ENCODE assay signal across 15 cellular contexts in genomic region chr11:36030707-36031365, GRCh38.
DNase-seq lines count a peak whose midpoint lies in the region; ATAC-seq and TF ChIP-seq lines count a peak whose summit lies in the region.
"Had no signal": no experiment of that assay in that cellular context is flagged by ENCODE, and none has a peak within 500 bp of the region (broad histone marks: within the 10 kb centered on the region; RNA-seq: fewer than 3 reads in every experiment).

No MANE protein-coding gene starts in this region.

- no peak overlapping the region for H3K9ac ChIP-seq in fibroblast of lung (ENCODE audit: insufficient read depth, low read length)

- TF ChIP-seq CTCF in fibroblast of lung (conservative IDR thresholded peaks at IDR 0.05 in 1 of 2, IDR thresholded peaks at IDR 0.05 in 1 of 2; ENCODE audit: low read depth in 1 of 2, low read length in 2 of 2) (no peak), osteocyte (IDR thresholded peaks at IDR 0.05) (peak; percentile 12)

- peaks cover 8% of the 10 kb centered on the region for H3K9me3 Mint-ChIP-seq in osteocyte (ENCODE audit: unreplicated experiment)
- H3K9me3 Mint-ChIP-seq: activated CD4-positive, alpha-beta T cell treated with anti-CD3 and anti-CD28 coated beads, Interleukin-2, amount 10 ng/mL, durations not matched to agents 24 days and 14 days; T-cell had no signal

- peak overlapping the region; percentile 44 for H3K4me3 Mint-ChIP-seq in osteocyte (ENCODE audit: unreplicated experiment)
- H3K4me3 Mint-ChIP-seq: activated CD4-positive, alpha-beta T cell treated with anti-CD3 and anti-CD28 coated beads, Interleukin-2, amount 10 ng/mL, durations not matched to agents 24 days and 14 days; T-cell had no signal

- H3K36me3 ChIP-seq in fibroblast of lung (ENCODE audit: control insufficient read depth, insufficient read depth, low read length) = no peaks in the 10 kb centered on the region

- no peaks in the 10 kb centered on the region for H3K9me3 ChIP-seq in fibroblast of lung (ENCODE audit: control insufficient read depth, insufficient read depth, low read depth, low read length)

- peak; percentile 82 for DNase-seq in EH (ENCODE audit: low read depth)
- DNase-seq in NCI-H446 treated with DMSO at 0.1 percent for 48 hours (lab: John Stamatoyannopoulos, UW) = peak; percentile 73
- peak; percentile 32 to 96 for DNase-seq in fibroblast of lung (ENCODE audit: low read depth in 2 of 2)
- no peak for DNase-seq in osteocyte (ENCODE audit: extremely low spot score, unreplicated experiment)
- no peak for DNase-seq in SW480 (ENCODE audit: low spot score)
- DNase-seq: activated CD4-positive, alpha-beta T cell treated with anti-CD3 and anti-CD28 coated beads, Interleukin-2, amount 10 ng/mL, durations not matched to agents 24 days and 14 days; activated naive CD4-positive, alpha-beta T cell; NCI-H82; stimulated activated CD4-positive, alpha-beta T cell treated with anti-CD3 and anti-CD28 coated beads, Interleukin-1b, Interleukin-23, amount 100 ng/mL, for 48 hours; stimulated activated naive CD4-positive, alpha-beta T cell treated with Interleukin-2 at 50 U/mL for 16 hours; T-cell had no signal

- H3K4me2 ChIP-seq in fibroblast of lung (ENCODE audit: extremely low read depth, insufficient read depth, low read length) = no peak overlapping the region

- ATAC-seq in GM21737 (IDR thresholded peaks at IDR 0.05; ENCODE audit: unreplicated experiment) = no peak
- ATAC-seq in HG03342 (IDR thresholded peaks at IDR 0.05; ENCODE audit: unreplicated experiment) = no peak
- no peak for ATAC-seq in GM21423 (IDR thresholded peaks at IDR 0.05; ENCODE audit: unreplicated experiment)
- ATAC-seq: left lobe of liver, T-cell had no signal

- H3K27me3 Mint-ChIP-seq in osteocyte (ENCODE audit: unreplicated experiment) = no peaks in the 10 kb centered on the region
- H3K27me3 Mint-ChIP-seq: activated CD4-positive, alpha-beta T cell treated with anti-CD3 and anti-CD28 coated beads, Interleukin-2, amount 10 ng/mL, durations not matched to agents 24 days and 14 days had no signal

- peak overlapping the region; percentile 80 for H3K27ac Mint-ChIP-seq in osteocyte (ENCODE audit: unreplicated experiment)
- H3K27ac Mint-ChIP-seq: activated CD4-positive, alpha-beta T cell treated with anti-CD3 and anti-CD28 coated beads, Interleukin-2, amount 10 ng/mL, durations not matched to agents 24 days and 14 days; T-cell had no signal

- H3K27me3 ChIP-seq in fibroblast of lung (ENCODE audit: control insufficient read depth, insufficient read depth, low read length) = no peaks in the 10 kb centered on the region

- no peaks in the 10 kb centered on the region for H3K36me3 Mint-ChIP-seq in osteocyte (ENCODE audit: unreplicated experiment)
- H3K36me3 Mint-ChIP-seq: T-cell had no signal

- H3K4me3 ChIP-seq in fibroblast of lung (replicated peaks in 1 of 4; ENCODE audit: control extremely low read depth in 1 of 4, insufficient read depth in 1 of 4, low read depth in 3 of 4, low read length in 4 of 4) = no peak overlapping the region

- H3K27ac ChIP-seq in fibroblast of lung (ENCODE audit: insufficient read depth, low read length) = peak overlapping the region; percentile 35

- peaks cover 14% of the 10 kb centered on the region for H3K4me1 ChIP-seq in fibroblast of lung (ENCODE audit: control insufficient read depth, extremely low read depth, insufficient read depth, low read length)

- H3K4me1 Mint-ChIP-seq in osteocyte (ENCODE audit: unreplicated experiment) = peaks cover 40% of the 10 kb centered on the region
- H3K4me1 Mint-ChIP-seq: activated CD4-positive, alpha-beta T cell treated with anti-CD3 and anti-CD28 coated beads, Interleukin-2, amount 10 ng/mL, durations not matched to agents 24 days and 14 days; T-cell had no signal

- H3K79me2 ChIP-seq in fibroblast of lung (ENCODE audit: control insufficient read depth, insufficient read depth, low read length) = no peaks in the 10 kb centered on the region

- no peak overlapping the region for H2AFZ ChIP-seq in fibroblast of lung (ENCODE audit: low read length)

- H4K20me1 ChIP-seq in fibroblast of lung (ENCODE audit: control insufficient read depth, extremely low read depth, insufficient read depth, low read length) = no peaks in the 10 kb centered on the region

Comparison
In these comparisons a context has a peak if more than half of its experiments do, and no peak if none do; other contexts are left out.
1. DNase-seq: peak in EH (single experiment), NCI-H446 treated with DMSO at 0.1 percent for 48 hours (single experiment) and fibroblast of lung (2 of 2); none in osteocyte (single experiment) and SW480 (single experiment).